In genomic region chrX:153632612-153632980, GRCh38 we compare ENCODE assay signal across 9 cellular contexts. TPM values are rescaled to one million over a fixed set of nuclear protein-coding genes. Genes with fewer than 3 reads are reported as not detected.
"Had no signal": no experiment of that assay in that cellular context is flagged by ENCODE, and none has a peak within 500 bp of the region (broad histone marks: within the 10 kb centered on the region; RNA-seq: fewer than 3 reads in every experiment).

No MANE protein-coding gene starts in this region.

- DNase-seq: HCEC 1CT, KBM-7 had no signal

- H3K4me3 ChIP-seq: GM23338 had no signal

- H2AFZ ChIP-seq: GM23338 had no signal

- ATAC-seq: GM23338 had no signal

- H3K36me3 Mint-ChIP-seq: IgD-negative memory B cell had no signal

- H3K9me3 Mint-ChIP-seq: GM23338 had no signal

- H3K4me2 ChIP-seq: GM23338 had no signal

- H3K4me1 Mint-ChIP-seq: GM23338, H9 had no signal

- H3K4me3 Mint-ChIP-seq: GM23338, H9, IgD-negative memory B cell had no signal

- H3K27ac Mint-ChIP-seq: GM23338, H9, IgD-negative memory B cell had no signal

- FAIRE-seq: H1, H54, HTR-8/SVneo had no signal

RNA-seq across cellular contexts. Expression of gene DUSP9, which starts 14.4 kb away (rescaled TPM):
- total RNA-seq: HT-29 had no signal
- polyA plus RNA-seq: IgD-negative memory B cell had no signal

RNA-seq across cellular contexts. Expression of gene PNCK, which starts 41.0 kb away (rescaled TPM):
- polyA plus RNA-seq: IgD-negative memory B cell had no signal
